Comparison of ENCODE assay signal across 3 cellular contexts in the genomic region with DNA sequence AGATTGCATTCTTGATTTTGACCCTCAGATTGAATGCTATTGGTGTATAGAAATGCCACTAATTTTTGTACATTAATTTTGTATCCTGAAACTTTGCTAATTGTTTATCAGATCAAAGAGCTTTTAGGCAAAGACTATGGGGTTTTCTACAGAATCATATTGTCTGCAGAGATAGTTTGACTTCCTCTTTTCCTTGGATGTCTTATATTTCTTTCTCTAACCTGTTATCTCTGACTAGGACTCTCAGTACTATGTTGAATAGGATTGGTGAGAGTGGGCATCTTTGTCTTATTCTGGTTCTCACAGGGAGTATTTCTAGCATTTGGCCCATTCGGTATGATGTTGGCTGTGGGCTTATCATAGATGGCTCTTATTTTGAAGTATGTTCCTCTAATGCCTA. TPM values are rescaled to one million over a fixed set of nuclear protein-coding genes. Genes with fewer than 3 reads are reported as not detected.
"Had no signal": no experiment of that assay in that cellular context is flagged by ENCODE, and none has a peak within 500 bp of the region (broad histone marks: within the 10 kb centered on the region; RNA-seq: fewer than 3 reads in every experiment).

No MANE protein-coding gene starts in this region.

RNA-seq across cellular contexts. Expression of a gene that starts 16.7 kb away (rescaled TPM):
- total RNA-seq: H1, H9 had no signal
- polyA plus RNA-seq: GM23338 had no signal
